Comparison of ENCODE assay signal across 8 cellular contexts in the genomic region with DNA sequence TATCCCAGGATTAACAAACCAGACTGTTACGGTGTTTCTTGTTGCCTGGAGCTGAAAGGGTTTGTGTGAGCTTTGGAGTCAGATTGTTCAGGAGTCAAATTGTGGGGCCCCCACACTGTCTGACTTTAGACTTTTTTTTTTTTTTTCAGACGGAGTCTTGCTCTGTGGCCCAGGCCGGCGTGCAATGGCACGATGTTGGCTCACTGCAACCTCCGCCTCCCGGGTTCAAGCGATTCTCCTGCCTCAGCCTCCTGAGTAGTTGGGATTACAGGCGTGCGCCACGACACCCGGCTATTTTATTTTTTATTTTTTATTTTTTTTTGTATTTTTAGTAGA. TPM values are rescaled to one million over a fixed set of nuclear protein-coding genes. Genes with fewer than 3 reads are reported as not detected.
DNase-seq lines count a peak whose midpoint lies in the region; ATAC-seq, FAIRE-seq and TF ChIP-seq lines count a peak whose summit lies in the region.

No MANE protein-coding gene starts in this region.

- FAIRE-seq in GM12878 (lab: Jason Lieb, UNC) = no peak

- peaks cover 23% of the 10 kb centered on the region for H3K36me3 Mint-ChIP-seq in activated naive CD4-positive, alpha-beta T cell treated with anti-CD3 and anti-CD28 coated beads, Interleukin-2, amount 10 ng/mL, durations not matched to agents 7 days and 5 days
- H3K36me3 Mint-ChIP-seq in memory B cell (peaks cover 7% of the 10 kb centered on the region), type B pancreatic cell (peaks cover 20% of the 10 kb centered on the region)

- H3K4me1 Mint-ChIP-seq in activated naive CD4-positive, alpha-beta T cell treated with anti-CD3 and anti-CD28 coated beads, Interleukin-2, amount 10 ng/mL, durations not matched to agents 7 days and 5 days = peaks cover 48% of the 10 kb centered on the region
- H3K4me1 Mint-ChIP-seq in memory B cell (peaks cover 20% of the 10 kb centered on the region), type B pancreatic cell (ENCODE audit: unreplicated experiment) (peaks cover 7% of the 10 kb centered on the region)

- H3K4me2 ChIP-seq in GM12878 (ENCODE audit: control insufficient read depth, insufficient read depth) = peak overlapping the region; percentile 89

- in situ Hi-C loops in GM12878 (cut with MboI) = no loop called here

- no peak for TF ChIP-seq RAD21 in GM12878 (IDR thresholded peaks at IDR 0.05; ENCODE audit: insufficient read depth, low read depth, low read length)

- no peaks in the 10 kb centered on the region for H4K20me1 ChIP-seq in GM12878 (ENCODE audit: control insufficient read depth, insufficient read depth)

- peak overlapping the region; percentile 91 for H3K9ac ChIP-seq in GM12878 (ENCODE audit: control insufficient read depth, insufficient read depth, low read length)

- no peaks in the 10 kb centered on the region for H3K9me3 ChIP-seq in GM12878 (replicated peaks; ENCODE audit: control insufficient read depth, insufficient read depth, low read length)

- H2AFZ ChIP-seq in GM12878 (ENCODE audit: control insufficient read depth, low read depth, low read length) = no peak overlapping the region

- peaks cover 15% of the 10 kb centered on the region for H3K79me2 ChIP-seq in GM12878 (ENCODE audit: control insufficient read depth, insufficient read depth, low read length)

- H3K36me3 ChIP-seq in GM12878 (ENCODE audit: control insufficient read depth in 2 of 2, insufficient read depth in 2 of 2, low read length in 1 of 2) = peaks cover 0 to 14% of the 10 kb centered on the region in 2 experiments; a peak in 3 of 4 replicates

- TF ChIP-seq EP300 in GM12878 (IDR thresholded peaks at IDR 0.05; ENCODE audit: borderline replicate concordance in 1 of 2, control insufficient read depth in 1 of 2, low read depth in 2 of 2, low read length in 2 of 2) = no peak

- peak overlapping the region; percentile 95 for H3K27ac Mint-ChIP-seq in activated naive CD4-positive, alpha-beta T cell treated with anti-CD3 and anti-CD28 coated beads, Interleukin-2, amount 10 ng/mL, durations not matched to agents 7 days and 5 days
- H3K27ac Mint-ChIP-seq in memory B cell (peak overlapping the region; percentile 95), type B pancreatic cell (peak overlapping the region; percentile 97)

- peak overlapping the region; percentile 99 for H3K4me3 Mint-ChIP-seq in activated naive CD4-positive, alpha-beta T cell treated with anti-CD3 and anti-CD28 coated beads, Interleukin-2, amount 10 ng/mL, durations not matched to agents 7 days and 5 days
- H3K4me3 Mint-ChIP-seq in memory B cell = peak overlapping the region; percentile 99
- H3K4me3 Mint-ChIP-seq in type B pancreatic cell = peak overlapping the region; percentile 100

- no peaks in the 10 kb centered on the region for H3K27me3 ChIP-seq in GM12878 (replicated peaks in 1 of 2; ENCODE audit: control insufficient read depth in 2 of 2, insufficient read depth in 2 of 2, low read length in 1 of 2)

- ATAC-seq in GM12878 (no peak), memory B cell (ENCODE audit: low read depth) (no peak), HG03135 (IDR thresholded peaks at IDR 0.05; ENCODE audit: unreplicated experiment) (no peak)

- H3K27ac ChIP-seq in GM12878 (ENCODE audit: control insufficient read depth, insufficient read depth) = peak overlapping the region; percentile 61; the same call in 1 of the 2 replicates

- SMC1A ChIA-PET in GM12878 (lab: Charles Lee; ENCODE audit: uncharacterized antibody, unreplicated experiment) = interaction anchor here (0.6 to 2.0 kb wide), 6 partner anchors 16 to 113 kb away, joined by 3 to 6 read pairs (median 4); no protein-coding TSS in a partner anchor

- TF ChIP-seq CTCF in GM12878 (IDR thresholded peaks at IDR 0.05 in 2 of 3, conservative IDR thresholded peaks at IDR 0.05 in 1 of 3; ENCODE audit: control insufficient read depth in 2 of 3, extremely low read depth in 1 of 3, insufficient read depth in 1 of 3, low read depth in 3 of 3, low read length in 3 of 3) (no peak), type B pancreatic cell (conservative IDR thresholded peaks at IDR 0.05) (no peak)

- RAD21 ChIA-PET in GM12878 (lab: Charles Lee; ENCODE audit: unreplicated experiment) = interaction anchor here (1.0 to 1.4 kb wide), 4 partner anchors 27 to 325 kb away, joined by 3 to 5 read pairs (median 4); no protein-coding TSS in a partner anchor

- no peaks in the 10 kb centered on the region for H3K27me3 Mint-ChIP-seq in activated naive CD4-positive, alpha-beta T cell treated with anti-CD3 and anti-CD28 coated beads, Interleukin-2, amount 10 ng/mL, durations not matched to agents 7 days and 5 days
- H3K27me3 Mint-ChIP-seq in memory B cell (no peaks in the 10 kb centered on the region), type B pancreatic cell (no peaks in the 10 kb centered on the region)

- CTCF ChIA-PET in activated naive CD4-positive, alpha-beta T cell treated with anti-CD3 and anti-CD28 coated beads, Interleukin-2, amount 10 ng/mL, durations not matched to agents 7 days and 5 days (lab: Charles Lee) = interaction anchor here (0.9 to 2.6 kb wide), 9 partner anchors 9 to 120 kb away, joined by 3 to 13 read pairs (median 6); no protein-coding TSS in a partner anchor
- CTCF ChIA-PET in GM12878 (lab: Yijun Ruan, JAX) = interaction anchor here (0.8 to 2.7 kb wide), 15 partner anchors 9 to 175 kb away, joined by 3 to 12 read pairs (median 6); a partner anchor contains a TSS

- intact Hi-C loops in GM12878 (cut with micrococcal nuclease; ENCODE audit: unreplicated experiment) = no loop called here

- POLR2A ChIA-PET in GM12878 (lab: Charles Lee) = interaction anchor here (0.6 to 1.5 kb wide), 3 partner anchors 11 to 136 kb away, joined by 3 to 11 read pairs (median 3); a partner anchor contains a TSS

- WGBS in GM12878 (ENCODE audit: insufficient coverage, insufficient replicate concordance, low lambda C conversion rate, missing lambda C conversion rate) = 88% methylated on average over 12 of the region's 12 CpGs

- DNase-seq in activated naive CD4-positive, alpha-beta T cell treated with anti-CD3 and anti-CD28 coated beads, Interleukin-2, amount 10 ng/mL, durations not matched to agents 7 days and 5 days = no peak
- DNase-seq in activated naive CD4-positive, alpha-beta T cell treated with anti-CD3 and anti-CD28 coated beads, Interleukin-2, amount 50 U/mL, for 16 hours = no peak
- DNase-seq in GM12878 (ENCODE audit: low read depth, low spot score) = no peak
- DNase-seq in memory B cell (ENCODE audit: low spot score in 2 of 2) = no peak
- no peak for DNase-seq in type B pancreatic cell (ENCODE audit: extremely low spot score, unreplicated experiment)
- DNase-seq in NCI-H128 (lab: John Stamatoyannopoulos, UW; ENCODE audit: unreplicated experiment) = no peak
- no peak for DNase-seq in NCI-H187 treated with DMSO at 0.1 percent for 48 hours (lab: John Stamatoyannopoulos, UW)

- BruUV-seq in GM12878 (replicated peaks; lab: Mats Ljungman, UMichigan) = no TSS peak

- no peaks in the 10 kb centered on the region for H3K9me3 Mint-ChIP-seq in activated naive CD4-positive, alpha-beta T cell treated with anti-CD3 and anti-CD28 coated beads, Interleukin-2, amount 10 ng/mL, durations not matched to agents 7 days and 5 days
- H3K9me3 Mint-ChIP-seq in memory B cell = no peaks in the 10 kb centered on the region
- H3K9me3 Mint-ChIP-seq in type B pancreatic cell = no peaks in the 10 kb centered on the region

- TF ChIP-seq POLR2A in GM12878 (IDR thresholded peaks at IDR 0.05; ENCODE audit: low read depth, low read length) = no peak

- peak overlapping the region; percentile 98 for H3K4me3 ChIP-seq in GM12878

- peaks cover 8% of the 10 kb centered on the region; the same call in 1 of the 2 replicates for H3K4me1 ChIP-seq in GM12878 (ENCODE audit: control insufficient read depth, insufficient read depth, low read length)

RNA-seq across cellular contexts. Expression of a gene that starts 0.8 kb away (rescaled TPM):
- 13.6 and 15.4 TPM in 2 replicates for total RNA-seq in GM12878 (2013; cell fraction: nucleolus; rRNA removed)
- total RNA-seq in GM12878 (2014; rRNA removed) (35.2 and 36.7 TPM in 2 replicates), GM12878 (2014; rRNA removed; fragmentation: Illumina TruSeq; extraction: Trizol) (35.1 and 38.9 TPM in 2 replicates), GM12878 (2021) (47.0 and 51.6 TPM in 2 replicates), type B pancreatic cell (ENCODE audit: low replicate concordance) (30.4 and 33.0 TPM in 2 replicates)
- 14.3 TPM for polyA plus RNA-seq in GM12878 (2011; ENCODE audit: low read depth)
- polyA plus RNA-seq in GM12878 (2011; rRNA removed) (36.8 and 40.8 TPM in 2 replicates), GM12878 (2014; fragmentation: Illumina TruSeq; extraction: Trizol) (44.2 and 45.7 TPM in 2 replicates), GM12878 (2014; fragmentation: Nextera tagmentation; extraction: Ambion mirVana) (100 to 1,000 TPM; 113 to 132 TPM), GM12878 (2014; rRNA removed) (43.0 and 46.7 TPM in 2 replicates), GM12878 (2016; fragmentation: Nextera tagmentation; extraction: Ambion mirVana) (10 to 100 TPM; 96.6 to 96.8 TPM)
- 27.3 and 32.5 TPM in 2 replicates for polyA plus RNA-seq in GM12878 (2011; cell fraction: cytosol; rRNA removed)
- polyA plus RNA-seq in GM12878 (2011; cell fraction: nucleus; rRNA removed) = 15.2 and 19.4 TPM in 2 replicates
- polyA plus RNA-seq in GM12878 (2012) = 28.8 and 29.7 TPM in 2 replicates
- 7.5 and 12.4 TPM in 2 replicates for polyA minus RNA-seq in GM12878 (2011; rRNA and poly(A)+ RNA removed)
- 6.7 and 9.7 TPM in 2 replicates for polyA minus RNA-seq in GM12878 (2011; cell fraction: cytosol; rRNA and poly(A)+ RNA removed)
- 4.4 and 8.9 TPM in 2 replicates for polyA minus RNA-seq in GM12878 (2011; cell fraction: nucleus; rRNA and poly(A)+ RNA removed)

RNA-seq across cellular contexts. Expression of a gene that starts 11.0 kb away (rescaled TPM):
- 8.7 and 11.1 TPM in 2 replicates for total RNA-seq in GM12878 (2013; cell fraction: nucleolus; rRNA removed)
- total RNA-seq in GM12878 (2014; rRNA removed) = 1.9 and 2.3 TPM in 2 replicates
- total RNA-seq in GM12878 (2014; rRNA removed; fragmentation: Illumina TruSeq; extraction: Trizol) = 2.8 and 2.9 TPM in 2 replicates
- total RNA-seq in GM12878 (2021) = 4.2 and 4.8 TPM in 2 replicates
- 2.1 TPM for polyA plus RNA-seq in GM12878 (2011; ENCODE audit: low read depth)
- polyA plus RNA-seq in GM12878 (2011; rRNA removed) = 8.2 and 8.8 TPM in 2 replicates
- 5.3 and 6.9 TPM in 2 replicates for polyA plus RNA-seq in GM12878 (2011; cell fraction: cytosol; rRNA removed)
- polyA plus RNA-seq in GM12878 (2011; cell fraction: nucleus; rRNA removed) = 4.8 and 5.7 TPM in 2 replicates
- polyA plus RNA-seq in GM12878 (2012) = 4.9 TPM in 2 replicates
- polyA plus RNA-seq in GM12878 (2014; fragmentation: Illumina TruSeq; extraction: Trizol) = 3.6 and 4.9 TPM in 2 replicates
- 1 to 10 TPM; 1.2 to 3.1 TPM for polyA plus RNA-seq in GM12878 (2014; fragmentation: Nextera tagmentation; extraction: Ambion mirVana)
- 3.6 and 4.2 TPM in 2 replicates for polyA plus RNA-seq in GM12878 (2014; rRNA removed)
- polyA plus RNA-seq in GM12878 (2016; fragmentation: Nextera tagmentation; extraction: Ambion mirVana) = 1 to 10 TPM; 3.5 to 3.8 TPM
- 5.3 and 5.4 TPM in 2 replicates for polyA minus RNA-seq in GM12878 (2011; rRNA and poly(A)+ RNA removed)
- polyA minus RNA-seq in GM12878 (2011; cell fraction: cytosol; rRNA and poly(A)+ RNA removed) = 3.0 and 3.5 TPM in 2 replicates
- polyA minus RNA-seq in GM12878 (2011; cell fraction: nucleus; rRNA and poly(A)+ RNA removed) = 1.7 and 2.4 TPM in 2 replicates
- total RNA-seq in type B pancreatic cell (ENCODE audit: low replicate concordance) = 5.1 and 6.0 TPM in 2 replicates

RNA-seq across cellular contexts. Expression of a gene that starts 11.5 kb away (rescaled TPM):
- 15.2 and 15.3 TPM in 2 replicates for total RNA-seq in GM12878 (2013; cell fraction: nucleolus; rRNA removed)
- total RNA-seq in GM12878 (2014; rRNA removed) (25.5 and 28.2 TPM in 2 replicates), GM12878 (2014; rRNA removed; fragmentation: Illumina TruSeq; extraction: Trizol) (8.5 and 11.3 TPM in 2 replicates), GM12878 (2021) (29.7 and 32.7 TPM in 2 replicates), type B pancreatic cell (ENCODE audit: low replicate concordance) (29.3 and 31.1 TPM in 2 replicates)
- 12.2 TPM for polyA plus RNA-seq in GM12878 (2011; ENCODE audit: low read depth)
- polyA plus RNA-seq in GM12878 (2011; rRNA removed) (19.4 and 31.4 TPM in 2 replicates), GM12878 (2014; fragmentation: Illumina TruSeq; extraction: Trizol) (26.7 and 29.7 TPM in 2 replicates), GM12878 (2014; fragmentation: Nextera tagmentation; extraction: Ambion mirVana) (10 to 100 TPM; 38.5 to 41.9 TPM), GM12878 (2014; rRNA removed) (28.6 and 33.0 TPM in 2 replicates), GM12878 (2016; fragmentation: Nextera tagmentation; extraction: Ambion mirVana) (10 to 100 TPM; 40.1 to 44.3 TPM)
- polyA plus RNA-seq in GM12878 (2011; cell fraction: cytosol; rRNA removed) = 30.7 and 32.1 TPM in 2 replicates
- polyA plus RNA-seq in GM12878 (2011; cell fraction: nucleus; rRNA removed) = 36.5 and 42.1 TPM in 2 replicates
- 19.6 and 25.1 TPM in 2 replicates for polyA plus RNA-seq in GM12878 (2012)
- polyA minus RNA-seq in GM12878 (2011; rRNA and poly(A)+ RNA removed) = 18.3 and 41.9 TPM in 2 replicates
- polyA minus RNA-seq in GM12878 (2011; cell fraction: cytosol; rRNA and poly(A)+ RNA removed) = 12.8 and 18.4 TPM in 2 replicates
- 17.0 and 31.7 TPM in 2 replicates for polyA minus RNA-seq in GM12878 (2011; cell fraction: nucleus; rRNA and poly(A)+ RNA removed)

RNA-seq across cellular contexts. Expression of a gene that starts 16.6 kb away (rescaled TPM):
- 3.3 and 4.2 TPM in 2 replicates for total RNA-seq in GM12878 (2013; cell fraction: nucleolus; rRNA removed)
- 0.79 and 0.87 TPM in 2 replicates for total RNA-seq in GM12878 (2014; rRNA removed)
- total RNA-seq in GM12878 (2014; rRNA removed; fragmentation: Illumina TruSeq; extraction: Trizol) = 0.41 and 0.72 TPM in 2 replicates
- total RNA-seq in GM12878 (2021) = 1.0 and 2.7 TPM in 2 replicates
- polyA plus RNA-seq in GM12878 (2011; ENCODE audit: low read depth) = 0.47 TPM
- 1.8 and 2.0 TPM in 2 replicates for polyA plus RNA-seq in GM12878 (2011; rRNA removed)
- 1.4 and 2.9 TPM in 2 replicates for polyA plus RNA-seq in GM12878 (2011; cell fraction: cytosol; rRNA removed)
- polyA plus RNA-seq in GM12878 (2011; cell fraction: nucleus; rRNA removed) = 18.3 and 22.8 TPM in 2 replicates
- 1.2 TPM in 2 replicates for polyA plus RNA-seq in GM12878 (2012)
- 0.57 and 1.2 TPM in 2 replicates for polyA plus RNA-seq in GM12878 (2014; fragmentation: Illumina TruSeq; extraction: Trizol)
- under 1 TPM; 0.10 to 0.35 TPM for polyA plus RNA-seq in GM12878 (2014; fragmentation: Nextera tagmentation; extraction: Ambion mirVana)
- 1.8 and 1.9 TPM in 2 replicates for polyA plus RNA-seq in GM12878 (2014; rRNA removed)
- polyA plus RNA-seq in GM12878 (2016; fragmentation: Nextera tagmentation; extraction: Ambion mirVana) = 1 to 10 TPM in 1 of 2 experiments, under 1 TPM in 1; 0.95 to 1.3 TPM
- 0.44 and 1.5 TPM in 2 replicates for polyA minus RNA-seq in GM12878 (2011; rRNA and poly(A)+ RNA removed)
- polyA minus RNA-seq in GM12878 (2011; cell fraction: cytosol; rRNA and poly(A)+ RNA removed) = 1.9 and 2.1 TPM in 2 replicates
- 5.1 and 7.7 TPM in 2 replicates for polyA minus RNA-seq in GM12878 (2011; cell fraction: nucleus; rRNA and poly(A)+ RNA removed)
- 1.4 and 2.2 TPM in 2 replicates for total RNA-seq in type B pancreatic cell (ENCODE audit: low replicate concordance)

RNA-seq across cellular contexts. Expression of a gene that starts 28.5 kb away (rescaled TPM):
- total RNA-seq in GM12878 (2013; cell fraction: nucleolus; rRNA removed) = 20.5 and 20.9 TPM in 2 replicates
- 15.6 and 17.6 TPM in 2 replicates for total RNA-seq in GM12878 (2014; rRNA removed)
- 10.3 and 10.4 TPM in 2 replicates for total RNA-seq in GM12878 (2014; rRNA removed; fragmentation: Illumina TruSeq; extraction: Trizol)
- 25.5 and 26.7 TPM in 2 replicates for total RNA-seq in GM12878 (2021)
- 7.7 TPM for polyA plus RNA-seq in GM12878 (2011; ENCODE audit: low read depth)
- polyA plus RNA-seq in GM12878 (2011; rRNA removed) = 11.1 and 16.6 TPM in 2 replicates
- 20.0 and 26.5 TPM in 2 replicates for polyA plus RNA-seq in GM12878 (2011; cell fraction: cytosol; rRNA removed)
- 36.0 and 36.4 TPM in 2 replicates for polyA plus RNA-seq in GM12878 (2011; cell fraction: nucleus; rRNA removed)
- 18.9 and 20.4 TPM in 2 replicates for polyA plus RNA-seq in GM12878 (2012)
- polyA plus RNA-seq in GM12878 (2014; fragmentation: Illumina TruSeq; extraction: Trizol) = 17.9 and 20.6 TPM in 2 replicates
- polyA plus RNA-seq in GM12878 (2014; fragmentation: Nextera tagmentation; extraction: Ambion mirVana) = 1 to 10 TPM; 2.4 to 5.1 TPM
- polyA plus RNA-seq in GM12878 (2014; rRNA removed) = 29.3 and 32.3 TPM in 2 replicates
- 1 to 10 TPM; 3.3 to 4.0 TPM for polyA plus RNA-seq in GM12878 (2016; fragmentation: Nextera tagmentation; extraction: Ambion mirVana)
- 17.7 and 24.6 TPM in 2 replicates for polyA minus RNA-seq in GM12878 (2011; rRNA and poly(A)+ RNA removed)
- polyA minus RNA-seq in GM12878 (2011; cell fraction: cytosol; rRNA and poly(A)+ RNA removed) = 4.9 and 6.8 TPM in 2 replicates
- 7.3 and 12.1 TPM in 2 replicates for polyA minus RNA-seq in GM12878 (2011; cell fraction: nucleus; rRNA and poly(A)+ RNA removed)
- 15.0 and 20.1 TPM in 2 replicates for total RNA-seq in type B pancreatic cell (ENCODE audit: low replicate concordance)
